In the genomic region with DNA sequence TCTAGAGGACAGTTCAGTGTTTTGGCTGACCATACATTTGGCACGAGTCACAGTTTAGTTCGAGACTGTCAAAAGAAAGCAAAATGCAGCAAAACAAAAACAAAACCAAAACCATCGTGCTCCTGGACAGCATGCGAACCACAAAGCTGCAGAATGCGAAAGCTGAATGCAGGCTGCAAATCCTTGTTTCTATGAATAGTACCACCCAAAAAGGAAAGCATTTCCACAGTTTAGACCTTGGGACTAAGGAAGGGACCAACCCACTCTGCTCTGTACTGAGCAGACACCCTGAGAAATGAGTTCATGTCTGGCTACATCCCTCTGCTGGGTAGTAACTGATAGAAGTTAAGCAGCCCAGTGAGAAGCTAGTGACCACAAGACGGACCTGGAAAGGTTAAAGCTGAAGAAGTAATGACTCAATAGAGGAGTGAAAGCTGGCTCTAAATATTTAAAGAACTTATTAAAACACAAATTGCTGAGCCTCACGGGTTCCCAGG, we compare ENCODE assay signal across 9 cellular contexts. TPM values are rescaled to one million over a fixed set of nuclear protein-coding genes. Genes with fewer than 3 reads are reported as not detected.
DNase-seq lines count a peak whose midpoint lies in the region; ATAC-seq and TF ChIP-seq lines count a peak whose summit lies in the region.
"Had no signal": no experiment of that assay in that cellular context is flagged by ENCODE, and none has a peak within 500 bp of the region (broad histone marks: within the 10 kb centered on the region; RNA-seq: fewer than 3 reads in every experiment).

No MANE protein-coding gene starts in this region.

- TF ChIP-seq POLR2A in erythroblast (IDR thresholded peaks at IDR 0.05; ENCODE audit: low read length), result no peak

- intact Hi-C loops in dorsolateral prefrontal cortex (cut with DNase I), result no loop called here
- intact Hi-C loops in tibial artery (cut with DNase I; ENCODE audit: low total_unique reads), result no loop called here

- peak overlapping the region; percentile 44 for H3K4me3 Mint-ChIP-seq in activated T-cell treated with anti-CD3 and anti-CD28 coated beads, Interleukin-2, amount 50 U/mL, for 24 hours

- H3K9me3 ChIP-seq in tibial artery, result no peaks in the 10 kb centered on the region

- peaks cover 25% of the 10 kb centered on the region for H3K36me3 Mint-ChIP-seq in activated T-cell treated with anti-CD3 and anti-CD28 coated beads, Interleukin-2, amount 50 U/mL, for 24 hours (ENCODE audit: low read depth)

- DNase-seq in activated T-cell treated with anti-CD3 and anti-CD28 coated beads, Interleukin-2, amount 50 U/mL, for 24 hours, result no peak
- no peak for DNase-seq in activated T-cell treated with anti-CD3 and anti-CD28 coated beads for 4 hours
- no peak for DNase-seq in dorsolateral prefrontal cortex
- DNase-seq in tibial artery, result no peak
- no peak for DNase-seq in effector CD4-positive, alpha-beta T cell
- no peak for DNase-seq in NCI-H146 treated with DMSO at 0.1 percent for 48 hours (lab: John Stamatoyannopoulos, UW; ENCODE audit: unreplicated experiment)
- DNase-seq in erythroblast (lab: John Stamatoyannopoulos, UW), result no peak
- DNase-seq: AML-193 had no signal

- H3K4me1 Mint-ChIP-seq in activated T-cell treated with anti-CD3 and anti-CD28 coated beads, Interleukin-2, amount 50 U/mL, for 24 hours (ENCODE audit: low read depth), result peaks cover 73% of the 10 kb centered on the region

- peak in 1 of 56 donors; percentile 9 for TF ChIP-seq CTCF in dorsolateral prefrontal cortex (IDR thresholded peaks at IDR 0.05 in 54 of 56, conservative IDR thresholded peaks at IDR 0.05 in 2 of 56; ENCODE audit: low read depth in 1 of 56, partially characterized antibody in 56 of 56)
- no peak for TF ChIP-seq CTCF in tibial artery (IDR thresholded peaks at IDR 0.05)

- H3K27ac Mint-ChIP-seq in activated T-cell treated with anti-CD3 and anti-CD28 coated beads, Interleukin-2, amount 50 U/mL, for 24 hours, result peak overlapping the region; percentile 55

- H3K9me3 Mint-ChIP-seq in activated T-cell treated with anti-CD3 and anti-CD28 coated beads, Interleukin-2, amount 50 U/mL, for 24 hours, result no peaks in the 10 kb centered on the region

- H3K36me3 ChIP-seq in tibial artery, result peaks cover 0 to 3% (median 0%) of the 10 kb centered on the region in 3 donors

- H3K4me3 ChIP-seq in dorsolateral prefrontal cortex (peak overlapping the region in 48 of 59 donors; percentile 2 to 55 (median 32)), tibial artery (peak overlapping the region; percentile 36 to 41)

- H3K27me3 Mint-ChIP-seq in activated T-cell treated with anti-CD3 and anti-CD28 coated beads, Interleukin-2, amount 50 U/mL, for 24 hours, result no peaks in the 10 kb centered on the region

- peak; percentile 48 for ATAC-seq in HG03342 (IDR thresholded peaks at IDR 0.05; ENCODE audit: unreplicated experiment)

- peaks cover 0 to 48% (median 19%) of the 10 kb centered on the region in 4 donors for H3K4me1 ChIP-seq in tibial artery

- H3K27ac ChIP-seq in dorsolateral prefrontal cortex (peak overlapping the region in 45 of 59 donors; percentile 2 to 93 (median 48)), tibial artery (peak overlapping the region; percentile 39 to 93)

- H3K27me3 ChIP-seq in dorsolateral prefrontal cortex, result no peaks in the 10 kb centered on the region
- H3K27me3 ChIP-seq in tibial artery, result no peaks in the 10 kb centered on the region

RNA-seq across cellular contexts. Expression of a gene that starts 3.9 kb away (rescaled TPM):
- 10 to 100 TPM in 13 of 120 experiments, 1 to 10 TPM in 107; 3.1 to 13.5 (median 7.1) TPM for total RNA-seq in dorsolateral prefrontal cortex
